In the genomic region with DNA sequence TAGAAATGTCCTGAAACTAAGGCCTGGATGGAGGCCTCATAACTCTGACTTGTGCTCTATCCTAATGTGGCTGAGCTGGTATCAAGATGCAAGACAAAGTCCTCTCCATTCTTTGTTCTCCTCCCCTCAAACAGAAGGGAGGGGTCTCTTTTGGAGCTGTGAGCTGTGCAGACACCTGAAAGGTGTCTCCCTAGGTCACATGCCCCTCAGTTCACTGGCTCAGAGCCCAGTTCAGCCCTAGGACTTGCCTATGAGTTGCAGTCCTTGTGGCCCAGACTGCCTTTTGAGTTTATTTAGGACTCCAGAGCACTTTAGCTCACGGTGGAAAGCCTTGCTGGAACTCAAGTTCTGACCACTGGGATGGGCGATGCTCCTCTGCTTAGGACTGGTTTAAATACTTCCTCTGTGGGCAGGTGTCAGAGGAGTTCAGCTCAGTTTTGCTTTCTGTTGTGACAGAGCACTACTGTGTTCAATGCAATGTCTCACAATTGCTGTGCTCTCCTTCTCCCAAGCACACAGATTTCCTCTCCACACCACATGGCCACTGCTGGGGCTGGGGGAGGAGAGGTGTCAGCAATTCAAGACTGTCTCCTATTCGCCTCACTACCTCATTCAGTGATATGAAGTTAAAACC, we compare ENCODE assay signal across 13 cellular contexts.
DNase-seq lines count a peak whose midpoint lies in the region; ATAC-seq and TF ChIP-seq lines count a peak whose summit lies in the region.
"Had no signal": no experiment of that assay in that cellular context is flagged by ENCODE, and none has a peak within 500 bp of the region (broad histone marks: within the 10 kb centered on the region; RNA-seq: fewer than 3 reads in every experiment).

No MANE protein-coding gene starts in this region.

- no peak overlapping the region for H2AFZ ChIP-seq in Karpas-422 (ENCODE audit: low read length)
- H2AFZ ChIP-seq: neural progenitor cell, PC-9 had no signal

- H3K79me2 ChIP-seq in Karpas-422 (ENCODE audit: low read length), result no peaks in the 10 kb centered on the region

- H3K4me1 ChIP-seq in stomach (no peaks in the 10 kb centered on the region), Karpas-422 (ENCODE audit: low read length) (peaks cover 26% of the 10 kb centered on the region), heart right ventricle (no peaks in the 10 kb centered on the region)
- H3K4me1 ChIP-seq: esophagus squamous epithelium, neural progenitor cell had no signal

- TF ChIP-seq CTCF in GM12875 (IDR thresholded peaks at IDR 0.05; ENCODE audit: borderline replicate concordance, insufficient read depth, low read depth, low read length), result no peak
- TF ChIP-seq CTCF in stomach (IDR thresholded peaks at IDR 0.05), result no peak
- no peak for TF ChIP-seq CTCF in heart right ventricle (IDR thresholded peaks at IDR 0.05)

- H3K27ac ChIP-seq in stomach (no peak overlapping the region), Karpas-422 (ENCODE audit: low read length) (no peak overlapping the region), heart right ventricle (no peak overlapping the region)
- H3K27ac ChIP-seq: esophagus squamous epithelium, HL-60, neural progenitor cell, PC-9 had no signal

- no peaks in the 10 kb centered on the region for H3K27me3 ChIP-seq in stomach
- no peaks in the 10 kb centered on the region for H3K27me3 ChIP-seq in Karpas-422 (ENCODE audit: low read length)
- H3K27me3 ChIP-seq in heart right ventricle, result no peaks in the 10 kb centered on the region
- H3K27me3 ChIP-seq: esophagus squamous epithelium, neural progenitor cell had no signal

- H3K9me2 ChIP-seq in Karpas-422 (replicated peaks; ENCODE audit: insufficient read depth, low read length), result no peaks in the 10 kb centered on the region

- no peaks in the 10 kb centered on the region for H3K9me3 ChIP-seq in stomach
- H3K9me3 ChIP-seq in Karpas-422 (ENCODE audit: low read length), result no peaks in the 10 kb centered on the region
- H3K9me3 ChIP-seq in heart right ventricle, result peaks cover 0 to 9% (median 0%) of the 10 kb centered on the region in 11 donors
- H3K9me3 ChIP-seq: esophagus squamous epithelium had no signal

- H3K36me3 ChIP-seq in stomach (no peaks in the 10 kb centered on the region), Karpas-422 (ENCODE audit: insufficient read depth, low read length) (no peaks in the 10 kb centered on the region; the same call in 1 of the 2 replicates), heart right ventricle (no peaks in the 10 kb centered on the region)
- H3K36me3 ChIP-seq: esophagus squamous epithelium, neural progenitor cell had no signal

- no peaks in the 10 kb centered on the region for H4K20me1 ChIP-seq in Karpas-422 (ENCODE audit: insufficient read depth, low read depth, low read length)

- H3K4me3 ChIP-seq in GM12875 (ENCODE audit: low read depth, low read length) (peak overlapping the region; percentile 16), stomach (no peak overlapping the region), Karpas-422 (ENCODE audit: low read length) (no peak overlapping the region), heart right ventricle (no peak overlapping the region)
- H3K4me3 ChIP-seq: esophagus squamous epithelium, neural progenitor cell, PC-9 had no signal

- intact Hi-C loops in stomach (cut with DNase I; ENCODE audit: low total_unique reads), result no loop called here
- intact Hi-C loops in heart right ventricle (cut with DNase I), result no loop called here

- H3K9ac ChIP-seq in Karpas-422 (ENCODE audit: low read length), result no peak overlapping the region
- H3K9ac ChIP-seq: neural progenitor cell had no signal

- H3K4me2 ChIP-seq in Karpas-422 (ENCODE audit: low read depth, low read length, poor library complexity, severe bottlenecking), result no peak overlapping the region
- H3K4me2 ChIP-seq: neural progenitor cell, PC-9 had no signal

- WGBS in stomach, 5 donors, result 79 to 95% (median 87%) methylated on average over 1 to 3 of the region's 3 CpGs
- 86 to 90% methylated on average over 3 of the region's 3 CpGs for WGBS in heart right ventricle, 2 donors

- TF ChIP-seq POLR2A in stomach (IDR thresholded peaks at IDR 0.05), result no peak

- ATAC-seq in GM19395 (IDR thresholded peaks at IDR 0.05; ENCODE audit: unreplicated experiment) (peak; percentile 98), HG02763 (IDR thresholded peaks at IDR 0.05; ENCODE audit: unreplicated experiment) (peak; percentile 99), HG03457 (IDR thresholded peaks at IDR 0.05; ENCODE audit: unreplicated experiment) (peak; percentile 96), heart right ventricle (no peak)
- ATAC-seq: activated T-cell treated with anti-CD3 and anti-CD28 coated beads, Interleukin-2, amount 50 U/mL, for 4 hours had no signal

- TF ChIP-seq EP300 in stomach (IDR thresholded peaks at IDR 0.05), result no peak

- DNase-seq in stomach (no peak), putamen (ENCODE audit: low spot score) (no peak), Karpas-422 (no peak), heart right ventricle (no peak)
- DNase-seq: activated T-cell treated with anti-CD3 and anti-CD28 coated beads, Interleukin-2, amount 50 U/mL, for 4 hours; esophagus squamous epithelium; PC-9 had no signal

Comparison
In these comparisons a context has a peak if more than half of its experiments do, and no peak if none do; other contexts are left out.
1. ATAC-seq: peak in GM19395 (single experiment), HG02763 (single experiment) and HG03457 (single experiment); none in heart right ventricle (0 of 8).